31 cellular contexts compared by ENCODE assay signal in genomic region chr5:103235891-103236290, GRCh38.
"Had no signal": no experiment of that assay in that cellular context is flagged by ENCODE, and none has a peak within 500 bp of the region (broad histone marks: within the 10 kb centered on the region; RNA-seq: fewer than 3 reads in every experiment).

No MANE protein-coding gene starts in this region.

- H3K4me1 ChIP-seq: parathyroid adenoma, psoas muscle, right lobe of liver, sigmoid colon, suprapubic skin, testis, tibial artery, upper lobe of left lung, vagina had no signal

- H3K9me3 ChIP-seq: neutrophil, ovary, right lobe of liver, suprapubic skin, testis, upper lobe of left lung, vagina had no signal

- H3K4me1 Mint-ChIP-seq: naive thymus-derived CD8-positive, alpha-beta T cell; nephron progenitor cell; neural crest cell; stimulated activated effector memory CD8-positive, alpha-beta T cell treated with anti-CD3 and anti-CD28 coated beads, Interleukin-12 subunit alpha, Interleukin-12 subunit beta, amount 100 ng/mL, for 72 hours; stimulated activated naive B cell treated with anti-CD40 and anti-IgM and Interleukin-4, amounts not matched to agents 10 μg/mL and 1 μg/mL and 100 μg/mL, for 72 hours; stimulated activated naive CD8-positive, alpha-beta T cell treated with anti-CD3 and anti-CD28 coated beads, Interleukin-15, amount 100 ng/mL, for 72 hours had no signal

- H3K27me3 Mint-ChIP-seq: progenitor cell of endocrine pancreas had no signal

- H3K4me3 Mint-ChIP-seq: naive thymus-derived CD8-positive, alpha-beta T cell; natural killer cell treated with Interleukin-12 subunit alpha and Interleukin-12 subunit beta and Interleukin-15 and Interleukin-18, amount 100 ng/mL, for 72 hours; nephron progenitor cell; neural crest cell; stimulated activated effector memory CD8-positive, alpha-beta T cell treated with anti-CD3 and anti-CD28 coated beads, Interleukin-12 subunit alpha, Interleukin-12 subunit beta, amount 100 ng/mL, for 72 hours; stimulated activated naive B cell treated with anti-CD40 and anti-IgM and Interleukin-4, amounts not matched to agents 10 μg/mL and 1 μg/mL and 100 μg/mL, for 72 hours; stimulated activated naive CD8-positive, alpha-beta T cell treated with anti-CD3 and anti-CD28 coated beads, Interleukin-15, amount 100 ng/mL, for 72 hours had no signal

- H3K27me3 ChIP-seq: neutrophil, ovary, right lobe of liver, sigmoid colon, suprapubic skin, testis, tibial artery, transverse colon, upper lobe of left lung, vagina had no signal

- H3K79me2 ChIP-seq: parathyroid adenoma had no signal

- H3K4me3 ChIP-seq: ovary, psoas muscle, right lobe of liver, sigmoid colon, suprapubic skin, testis, tibial artery, transverse colon, upper lobe of left lung, vagina had no signal

- ATAC-seq: naive thymus-derived CD8-positive, alpha-beta T cell; natural killer cell treated with Interleukin-12 subunit alpha and Interleukin-12 subunit beta and Interleukin-15 and Interleukin-18, amount 100 ng/mL, for 72 hours; psoas muscle; right cardiac atrium; right lobe of liver; stimulated activated effector memory CD8-positive, alpha-beta T cell treated with anti-CD3 and anti-CD28 coated beads, Interleukin-12 subunit alpha, Interleukin-12 subunit beta, amount 100 ng/mL, for 72 hours; stimulated activated naive B cell treated with anti-CD40 and anti-IgM and Interleukin-4, amounts not matched to agents 10 μg/mL and 1 μg/mL and 100 μg/mL, for 72 hours; stimulated activated naive CD8-positive, alpha-beta T cell treated with anti-CD3 and anti-CD28 coated beads, Interleukin-15, amount 100 ng/mL, for 72 hours; stimulated activated naive CD8-positive, alpha-beta T cell treated with anti-CD3 and anti-CD28 coated beads, Interleukin-15, Interleukin-2, amounts not matched to agents 100 U/mL and 50 U/mL, for 24 hours had no signal

- H3K27ac ChIP-seq: neutrophil, ovary, parathyroid adenoma, psoas muscle, right lobe of liver, sigmoid colon, suprapubic skin, testis, tibial artery, transverse colon, upper lobe of left lung, vagina had no signal

- H3K9me3 Mint-ChIP-seq: natural killer cell treated with Interleukin-12 subunit alpha and Interleukin-12 subunit beta and Interleukin-15 and Interleukin-18, amount 100 ng/mL, for 72 hours; stimulated activated naive CD8-positive, alpha-beta T cell treated with anti-CD3 and anti-CD28 coated beads, Interleukin-15, amount 100 ng/mL, for 72 hours had no signal

- FAIRE-seq: urothelium cell line had no signal

- H2AFZ ChIP-seq: parathyroid adenoma had no signal

- H3K27ac Mint-ChIP-seq: naive thymus-derived CD8-positive, alpha-beta T cell; natural killer cell treated with Interleukin-12 subunit alpha and Interleukin-12 subunit beta and Interleukin-15 and Interleukin-18, amount 100 ng/mL, for 72 hours; nephron progenitor cell; progenitor cell of endocrine pancreas; stimulated activated effector memory CD8-positive, alpha-beta T cell treated with anti-CD3 and anti-CD28 coated beads, Interleukin-12 subunit alpha, Interleukin-12 subunit beta, amount 100 ng/mL, for 72 hours; stimulated activated naive B cell treated with anti-CD40 and anti-IgM and Interleukin-4, amounts not matched to agents 10 μg/mL and 1 μg/mL and 100 μg/mL, for 72 hours; stimulated activated naive CD8-positive, alpha-beta T cell treated with anti-CD3 and anti-CD28 coated beads, Interleukin-15, amount 100 ng/mL, for 72 hours had no signal

- H3K9ac ChIP-seq: parathyroid adenoma had no signal

- H3K36me3 ChIP-seq: neutrophil, ovary, right lobe of liver, sigmoid colon, suprapubic skin, tibial artery, transverse colon, upper lobe of left lung, vagina had no signal

- H3K36me3 Mint-ChIP-seq: stimulated activated effector memory CD8-positive, alpha-beta T cell treated with anti-CD3 and anti-CD28 coated beads, Interleukin-12 subunit alpha, Interleukin-12 subunit beta, amount 100 ng/mL, for 72 hours; stimulated activated naive B cell treated with anti-CD40 and anti-IgM and Interleukin-4, amounts not matched to agents 10 μg/mL and 1 μg/mL and 100 μg/mL, for 72 hours had no signal

- DNase-seq: naive thymus-derived CD8-positive, alpha-beta T cell; nephron progenitor cell; nucleus accumbens; ovary; posterior cingulate gyrus; psoas muscle; right cardiac atrium; right lobe of liver; sigmoid colon; small intestine; stimulated activated CD4-positive, alpha-beta T cell treated with anti-CD3 and anti-CD28 coated beads, Interleukin-15, amount 100 ng/mL, for 24 hours; stimulated activated CD4-positive, alpha-beta T cell treated with anti-CD3 and anti-CD28 coated beads, Interleukin-2, amount 100 ng/mL, for 24 hours; stimulated activated CD4-positive, alpha-beta T cell treated with anti-CD3 and anti-CD28 coated beads, Interleukin-2, amount 100 ng/mL, for 48 hours; stimulated activated CD4-positive, alpha-beta T cell treated with anti-CD3 and anti-CD28 coated beads, Interleukin-4, amount 100 ng/mL, for 24 hours; stimulated activated naive B cell treated with anti-CD40 and anti-IgM and Interleukin-4, amounts not matched to agents 10 μg/mL and 1 μg/mL and 100 μg/mL, for 72 hours; stimulated activated naive CD8-positive, alpha-beta T cell treated with anti-CD3 and anti-CD28 coated beads, Interleukin-15, amount 100 ng/mL, for 72 hours; stimulated activated naive CD8-positive, alpha-beta T cell treated with anti-CD3 and anti-CD28 coated beads, Interleukin-15, Interleukin-2, amounts not matched to agents 100 U/mL and 50 U/mL, for 24 hours; substantia nigra; testis; tibial artery; transverse colon; upper lobe of left lung had no signal
